8 cellular contexts compared by ENCODE assay signal in genomic region chr12:109052415-109053323, GRCh38. TPM values are rescaled to one million over a fixed set of nuclear protein-coding genes. Genes with fewer than 3 reads are reported as not detected.
DNase-seq lines count a peak whose midpoint lies in the region; ATAC-seq, FAIRE-seq and TF ChIP-seq lines count a peak whose summit lies in the region.

A gene with protein sequence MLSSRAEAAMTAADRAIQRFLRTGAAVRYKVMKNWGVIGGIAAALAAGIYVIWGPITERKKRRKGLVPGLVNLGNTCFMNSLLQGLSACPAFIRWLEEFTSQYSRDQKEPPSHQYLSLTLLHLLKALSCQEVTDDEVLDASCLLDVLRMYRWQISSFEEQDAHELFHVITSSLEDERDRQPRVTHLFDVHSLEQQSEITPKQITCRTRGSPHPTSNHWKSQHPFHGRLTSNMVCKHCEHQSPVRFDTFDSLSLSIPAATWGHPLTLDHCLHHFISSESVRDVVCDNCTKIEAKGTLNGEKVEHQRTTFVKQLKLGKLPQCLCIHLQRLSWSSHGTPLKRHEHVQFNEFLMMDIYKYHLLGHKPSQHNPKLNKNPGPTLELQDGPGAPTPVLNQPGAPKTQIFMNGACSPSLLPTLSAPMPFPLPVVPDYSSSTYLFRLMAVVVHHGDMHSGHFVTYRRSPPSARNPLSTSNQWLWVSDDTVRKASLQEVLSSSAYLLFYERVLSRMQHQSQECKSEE (plus strand): TSS chr12:109052576. CDS start chr12:109052679, 103 bp downstream.

- intact Hi-C loops in mammary epithelial cell (cut with micrococcal nuclease), result no loop called here

- 0% methylated on average over 10 of the region's 61 CpGs for WGBS in mammary epithelial cell (ENCODE audit: low coverage, missing lambda C conversion rate)
- 0 to 1% (median 1%) methylated on average over 52 to 61 of the region's 61 CpGs for WGBS in small intestine, 3 donors

- no peak for FAIRE-seq in small intestine (lab: Jason Lieb, UNC)

- dilution Hi-C loops in mammary epithelial cell (cut with HindIII; ENCODE audit: low sequenced_read_pairs), result no loop called here

- H4K20me1 ChIP-seq in mammary epithelial cell (ENCODE audit: insufficient read depth, low read length), result no peaks in the 10 kb centered on the region

- H3K36me3 ChIP-seq in ACC112 (ENCODE audit: insufficient read depth, low read length), result 0 out of 2 replicates have a peak, but pooled peaks cover 4% of the 10 kb centered on the region
- no peaks in the 10 kb centered on the region for H3K36me3 ChIP-seq in WERI-Rb-1
- no peaks in the 10 kb centered on the region for H3K36me3 ChIP-seq in mammary epithelial cell (ENCODE audit: insufficient read depth, low read length)
- H3K36me3 ChIP-seq in small intestine (ENCODE audit: control insufficient read depth in 2 of 2, insufficient read depth in 2 of 2, low read length in 2 of 2), result peaks cover 0 to 2% of the 10 kb centered on the region in 2 donors

- TF ChIP-seq CTCF in WERI-Rb-1 (IDR thresholded peaks at IDR 0.05; ENCODE audit: low read depth, low read length) (no peak), mammary epithelial cell (conservative IDR thresholded peaks at IDR 0.05 in 1 of 2, IDR thresholded peaks at IDR 0.05 in 1 of 2; ENCODE audit: extremely low read depth in 1 of 2, insufficient read depth in 1 of 2, low read depth in 1 of 2, low read length in 2 of 2) (no peak)

- H3K9ac ChIP-seq in mammary epithelial cell (ENCODE audit: insufficient read depth, low read length), result peak within 1 kb of the TSS; percentile 57

- H3K4me2 ChIP-seq in mammary epithelial cell (ENCODE audit: insufficient read depth, low read depth, low read length), result peak within 1 kb of the TSS; percentile 84

- in situ Hi-C loops in mammary epithelial cell (cut with MboI; ENCODE audit: low sequenced_read_pairs in 2 of 2), result no loop called here

- peaks cover 15% of the 10 kb centered on the region for H3K79me2 ChIP-seq in ACC112 (ENCODE audit: control insufficient read depth, insufficient read depth, low read length, unreplicated experiment)
- H3K79me2 ChIP-seq in mammary epithelial cell (ENCODE audit: insufficient read depth, low read length), result peaks cover 9% of the 10 kb centered on the region

- H3K4me1 ChIP-seq in ACC112 (ENCODE audit: control insufficient read depth, insufficient read depth, low read length, unreplicated experiment) (peaks cover 8% of the 10 kb centered on the region), mammary epithelial cell (ENCODE audit: insufficient read depth, low read length) (peaks cover 11% of the 10 kb centered on the region), small intestine (ENCODE audit: control insufficient read depth in 2 of 2, insufficient read depth in 1 of 2, low read depth in 1 of 2, low read length in 1 of 2) (no peaks in the 10 kb centered on the region)

- H2AFZ ChIP-seq in ACC112 (ENCODE audit: low read length, unreplicated experiment), result peak within 1 kb of the TSS; percentile 100
- H2AFZ ChIP-seq in mammary epithelial cell (ENCODE audit: low read depth, low read length), result peak within 1 kb of the TSS; percentile 98

- CTCF ChIA-PET in mammary epithelial cell (lab: Charles Lee; ENCODE audit: low non-redundant PET), result interaction anchor here (0.5 kb wide), 1 partner anchor 333 kb away, joined by 3 read pairs; no protein-coding TSS in a partner anchor

- H3K27ac ChIP-seq in ACC112 (ENCODE audit: low read depth, low read length), result peak within 1 kb of the TSS; percentile 10; the same call in 1 of the 2 replicates
- peak within 1 kb of the TSS; percentile 76 for H3K27ac ChIP-seq in WERI-Rb-1
- H3K27ac ChIP-seq in mammary epithelial cell (ENCODE audit: insufficient read depth, low read depth, low read length), result peak within 1 kb of the TSS; percentile 56
- peak within 1 kb of the TSS; percentile 85 to 90 for H3K27ac ChIP-seq in small intestine (ENCODE audit: low read depth in 1 of 2, low read length in 1 of 2)

- H3K9me3 ChIP-seq in WERI-Rb-1 (ENCODE audit: severe bottlenecking), result no peaks in the 10 kb centered on the region
- H3K9me3 ChIP-seq in mammary epithelial cell (replicated peaks; ENCODE audit: insufficient read depth, low read length), result no peaks in the 10 kb centered on the region
- H3K9me3 ChIP-seq in small intestine (ENCODE audit: control insufficient read depth, low read depth), result no peaks in the 10 kb centered on the region

- H3K27me3 ChIP-seq in ACC112 (ENCODE audit: insufficient read depth, low read length) (no peaks in the 10 kb centered on the region), WERI-Rb-1 (ENCODE audit: insufficient read depth, low read depth, severe bottlenecking) (no peaks in the 10 kb centered on the region), mammary epithelial cell (ENCODE audit: insufficient read depth, low read length) (no peaks in the 10 kb centered on the region), small intestine (ENCODE audit: control insufficient read depth in 2 of 2, insufficient read depth in 2 of 2, low read length in 2 of 2) (no peaks in the 10 kb centered on the region)

- H3K4me3 ChIP-seq in ACC112 (ENCODE audit: low read depth, low read length) (peak within 1 kb of the TSS; percentile 99), WERI-Rb-1 (ENCODE audit: low read depth, low read length) (peak within 1 kb of the TSS; percentile 92), mammary epithelial cell (replicated peaks in 1 of 3; ENCODE audit: insufficient read depth in 1 of 3, low read depth in 2 of 3, low read length in 3 of 3) (peak within 1 kb of the TSS; percentile 70 to 80 (median 77)), small intestine (ENCODE audit: low read depth in 1 of 2, low read length in 2 of 2) (peak within 1 kb of the TSS; percentile 92 to 93)

- TSS peak; percentile 26 for BruUV-seq in mammary epithelial cell (replicated peaks; lab: Mats Ljungman, UMichigan)

- peak; percentile 83 for DNase-seq in NCI-H2171 treated with DMSO at 0.1 percent for 48 hours (lab: John Stamatoyannopoulos, UW)
- peak; percentile 79 for DNase-seq in WERI-Rb-1
- peak; percentile 71 for DNase-seq in mammary epithelial cell
- peak; percentile 98 for DNase-seq in iPS-NIHi7 (ENCODE audit: extremely low spot score)
- DNase-seq in small intestine, result peak; percentile 88

- ATAC-seq in GM18861 (IDR thresholded peaks at IDR 0.05; ENCODE audit: unreplicated experiment) (peak; percentile 67), HG03066 (IDR thresholded peaks at IDR 0.05; ENCODE audit: low read depth, unreplicated experiment) (peak; percentile 65)

RNA-seq across cellular contexts. Expression of the gene that starts here (rescaled TPM):
- 10 to 100 TPM; 10.0 to 13.5 TPM for total RNA-seq in mammary epithelial cell
- polyA plus RNA-seq in mammary epithelial cell (6.1 TPM), small intestine (1 to 10 TPM; 4.9 to 9.7 (median 7.8) TPM)
- 44.2 TPM for polyA minus RNA-seq in mammary epithelial cell

Comparison
In these comparisons a context has a peak if more than half of its experiments do, and no peak if none do; other contexts are left out.
1. Peak in every context shown above with its lines: DNase-seq, ATAC-seq, H3K4me3 ChIP-seq and H3K27ac ChIP-seq.
2. H3K27ac ChIP-seq: peak in every context shown above with its lines; median percentile 88 in small intestine; 76 in WERI-Rb-1; 56 in mammary epithelial cell; 10 in ACC112.